8 cellular contexts compared by ENCODE assay signal in genomic region chr2:70140978-70141753, GRCh38. TPM values are rescaled to one million over a fixed set of nuclear protein-coding genes. Genes with fewer than 3 reads are reported as not detected.
A peak's percentile ranks its signal among the peaks of the same experiment; 100 is the strongest.
DNase-seq lines count a peak whose midpoint lies in the region; ATAC-seq and TF ChIP-seq lines count a peak whose summit lies in the region.

No MANE protein-coding gene starts in this region.

- TF ChIP-seq CTCF in CD14-positive monocyte (IDR thresholded peaks at IDR 0.05): peak; percentile 56

- peaks cover 48% of the 10 kb centered on the region for H3K4me1 Mint-ChIP-seq in CD14-positive monocyte
- peaks cover 63% of the 10 kb centered on the region for H3K4me1 Mint-ChIP-seq in activated naive CD8-positive, alpha-beta T cell (ENCODE audit: low read depth)

- intact Hi-C loops in CD14-positive monocyte (cut with micrococcal nuclease): loop anchor here in 1 of 2 donors (2.0 to 5.0 kb wide), 4 partner anchors 16 to 154 kb away; partner anchors contain the start of gene PCBP1
- intact Hi-C loops in left ventricle myocardium superior (cut with micrococcal nuclease): loop anchor here (5.0 kb wide), 2 partner anchors 54 to 229 kb away; partner anchors contain the start of gene PCBP1

- peak; percentile 25 for ATAC-seq in GM19025 (IDR thresholded peaks at IDR 0.05; ENCODE audit: low read depth, unreplicated experiment)
- ATAC-seq in HG03460 (IDR thresholded peaks at IDR 0.05; ENCODE audit: unreplicated experiment): peak; percentile 45
- peak; percentile 1 for ATAC-seq in left ventricle myocardium superior

- peaks cover 0 to 1% of the 10 kb centered on the region in 2 donors for H3K36me3 Mint-ChIP-seq in CD14-positive monocyte
- H3K36me3 Mint-ChIP-seq in activated naive CD8-positive, alpha-beta T cell: peaks cover 3% of the 10 kb centered on the region

- H3K4me3 Mint-ChIP-seq in CD14-positive monocyte: peak overlapping the region; percentile 82 to 92
- H3K4me3 Mint-ChIP-seq in activated naive CD8-positive, alpha-beta T cell: peak overlapping the region; percentile 90

- peak; percentile 90 for DNase-seq in CD14-positive monocyte (ENCODE audit: low spot score)
- DNase-seq in OCI-M1 (lab: John Stamatoyannopoulos, UW): peak; percentile 76
- peak; percentile 35 for DNase-seq in left ventricle myocardium superior
- peak; percentile 90 for DNase-seq in renal cortical epithelial cell (ENCODE audit: low read depth)
- DNase-seq in OCI-M2 (lab: John Stamatoyannopoulos, UW; ENCODE audit: unreplicated experiment): no peak

- peaks cover 0 to 3% (median 2%) of the 10 kb centered on the region in 3 donors for H3K27me3 Mint-ChIP-seq in CD14-positive monocyte (ENCODE audit: low read depth in 3 of 3)
- no peaks in the 10 kb centered on the region for H3K27me3 Mint-ChIP-seq in activated naive CD8-positive, alpha-beta T cell

- peaks cover 0 to 2% (median 0%) of the 10 kb centered on the region in 7 donors for H3K9me3 Mint-ChIP-seq in CD14-positive monocyte
- no peaks in the 10 kb centered on the region for H3K9me3 Mint-ChIP-seq in activated naive CD8-positive, alpha-beta T cell (ENCODE audit: low read depth)

- peak overlapping the region; percentile 99 to 100 (median 100) for H3K27ac Mint-ChIP-seq in CD14-positive monocyte
- peak overlapping the region; percentile 99 for H3K27ac Mint-ChIP-seq in activated naive CD8-positive, alpha-beta T cell

RNA-seq across cellular contexts. Expression of gene C2orf42, which starts 49.7 kb away (rescaled TPM):
- polyA plus RNA-seq in CD14-positive monocyte: 1 to 10 TPM; 3.0 to 4.0 TPM
- total RNA-seq in left ventricle myocardium superior: 10.3 TPM
- 8.9 and 20.8 TPM in 2 replicates for total RNA-seq in renal cortical epithelial cell

RNA-seq across cellular contexts. Expression of gene PCBP1, which starts 53.9 kb away (rescaled TPM):
- polyA plus RNA-seq in CD14-positive monocyte: 100 to 1,000 TPM; 178 to 194 TPM
- 211 TPM for total RNA-seq in left ventricle myocardium superior
- 24.7 and 103 TPM in 2 replicates for total RNA-seq in renal cortical epithelial cell
